In genomic region chr9:20170122-20170521, GRCh38 we compare ENCODE assay signal across 8 cellular contexts.
"Had no signal": no experiment of that assay in that cellular context is flagged by ENCODE, and none has a peak within 500 bp of the region (broad histone marks: within the 10 kb centered on the region; RNA-seq: fewer than 3 reads in every experiment).

No MANE protein-coding gene starts in this region.

- H3K27ac ChIP-seq: GM23248 had no signal

- H3K4me3 ChIP-seq: GM23248, HAP-1, K562 had no signal

- ATAC-seq: HCT116, K562 had no signal

- H3K36me3 ChIP-seq: HAP-1 had no signal

- DNase-seq: GM23248, GOT3, H7, IMR-90 had no signal

- FAIRE-seq: HTR-8/SVneo, K562 had no signal

- H3K4me1 ChIP-seq: HAP-1 had no signal

- H2AFZ ChIP-seq: GM23248 had no signal

- H3K9ac ChIP-seq: GM23248 had no signal
